Comparison of ENCODE assay signal across 26 cellular contexts in genomic region chr16:61818850-61819249, GRCh38.
"Had no signal": no experiment of that assay in that cellular context is flagged by ENCODE, and none has a peak within 500 bp of the region (broad histone marks: within the 10 kb centered on the region; RNA-seq: fewer than 3 reads in every experiment).

No MANE protein-coding gene starts in this region.

- H3K36me3 ChIP-seq: stomach, suprapubic skin, thoracic aorta, thyroid gland, tibial artery, tibial nerve, transverse colon, upper lobe of left lung, upper lobe of right lung, uterus, vagina had no signal

- H3K4me3 ChIP-seq: stomach, suprapubic skin, testis, thoracic aorta, thyroid gland, tibial artery, tibial nerve, transverse colon, upper lobe of left lung, upper lobe of right lung, uterus, vagina had no signal

- H3K9me3 ChIP-seq: stomach, suprapubic skin, testis, thoracic aorta, thyroid gland, tibial artery, tibial nerve, transverse colon, upper lobe of left lung, upper lobe of right lung, uterus, vagina had no signal

- H3K27me3 ChIP-seq: stomach, suprapubic skin, testis, thyroid gland, tibial artery, tibial nerve, transverse colon, upper lobe of left lung, upper lobe of right lung, uterus, vagina had no signal

- ATAC-seq: stimulated activated effector memory CD8-positive, alpha-beta T cell treated with anti-CD3 and anti-CD28 coated beads, Interleukin-12 subunit alpha, Interleukin-12 subunit beta, amount 100 ng/mL, for 72 hours; stimulated activated memory B cell treated with anti-CD40 and anti-IgM and Interleukin-4, amounts not matched to agents 10 μg/mL and 1 μg/mL and 100 μg/mL, for 72 hours; stimulated activated naive B cell treated with anti-CD40 and anti-IgM and Interleukin-4, amounts not matched to agents 10 μg/mL and 1 μg/mL and 100 μg/mL, for 72 hours; stimulated activated naive CD8-positive, alpha-beta T cell treated with anti-CD3 and anti-CD28 coated beads, Interleukin-15, amount 100 ng/mL, for 72 hours; stimulated activated naive CD8-positive, alpha-beta T cell treated with anti-CD3 and anti-CD28 coated beads, Interleukin-15, Interleukin-2, amounts not matched to agents 100 U/mL and 50 U/mL, for 24 hours; upper lobe of right lung had no signal

- DNase-seq: stimulated activated CD4-positive, alpha-beta T cell treated with anti-CD3 and anti-CD28 coated beads, Interleukin-2, amount 100 ng/mL, for 48 hours; stimulated activated CD4-positive, alpha-beta T cell treated with anti-CD3 and anti-CD28 coated beads, Interleukin-4, amount 100 ng/mL, for 1 hour; stimulated activated CD4-positive, alpha-beta T cell treated with anti-CD3 and anti-CD28 coated beads, Interleukin-4, amount 100 ng/mL, for 24 hours; stimulated activated CD4-positive, alpha-beta T cell treated with anti-CD3 and anti-CD28 coated beads, Interleukin-4, amount 100 ng/mL, for 4 hours; stimulated activated CD8-positive, alpha-beta memory T cell treated with anti-CD3 and anti-CD28 coated beads, Interleukin-4, amount 100 ng/mL, for 48 hours; stimulated activated naive B cell treated with anti-CD40 and anti-IgM and Interleukin-4, amounts not matched to agents 10 μg/mL and 1 μg/mL and 100 μg/mL, for 72 hours; stimulated activated naive CD4-positive, alpha-beta T cell treated with Interleukin-2 at 50 U/mL for 16 hours; stimulated activated naive CD8-positive, alpha-beta T cell treated with anti-CD3 and anti-CD28 coated beads, Interleukin-15, amount 100 ng/mL, for 72 hours; stimulated activated naive CD8-positive, alpha-beta T cell treated with anti-CD3 and anti-CD28 coated beads, Interleukin-15, Interleukin-2, amounts not matched to agents 100 U/mL and 50 U/mL, for 24 hours; stomach; substantia nigra; testis; thyroid gland; tibial artery; transverse colon; trophoblast cell; upper lobe of left lung; upper lobe of right lung; uterus had no signal

- H3K27ac ChIP-seq: stomach, suprapubic skin, testis, thoracic aorta, thyroid gland, tibial artery, tibial nerve, transverse colon, upper lobe of left lung, upper lobe of right lung, uterus, vagina had no signal

- FAIRE-seq: urothelium cell line had no signal

- H3K4me1 ChIP-seq: stomach, suprapubic skin, testis, thyroid gland, tibial artery, tibial nerve, transverse colon, upper lobe of left lung, upper lobe of right lung, uterus, vagina had no signal
